8 cellular contexts compared by ENCODE assay signal in genomic region chr16:11386791-11387546, GRCh38. TPM values are rescaled to one million over a fixed set of nuclear protein-coding genes. Genes with fewer than 3 reads are reported as not detected.
DNase-seq lines count a peak whose midpoint lies in the region; ATAC-seq and TF ChIP-seq lines count a peak whose summit lies in the region.
"Had no signal": no experiment of that assay in that cellular context is flagged by ENCODE, and none has a peak within 500 bp of the region (broad histone marks: within the 10 kb centered on the region; RNA-seq: fewer than 3 reads in every experiment).

No MANE protein-coding gene starts in this region.

- WGBS in smooth muscle cell (ENCODE audit: low lambda C conversion rate): 44% methylated on average over 22 of the region's 22 CpGs

- no peaks in the 10 kb centered on the region for H3F3A ChIP-seq in smooth muscle cell (ENCODE audit: low read depth)

- no peaks in the 10 kb centered on the region for H4K20me1 ChIP-seq in smooth muscle cell (ENCODE audit: low read depth)

- no peak overlapping the region for H3K4me2 ChIP-seq in smooth muscle cell

- H3K4me1 ChIP-seq in SJCRH30: no peaks in the 10 kb centered on the region
- H3K4me1 ChIP-seq in cardiac muscle cell (ENCODE audit: low read depth): no peaks in the 10 kb centered on the region
- H3K4me1 ChIP-seq in smooth muscle cell (ENCODE audit: low read depth): peaks cover 3% of the 10 kb centered on the region

- no peak for ATAC-seq in HG03342 (IDR thresholded peaks at IDR 0.05; ENCODE audit: unreplicated experiment)

- H3K9me3 ChIP-seq in SJCRH30 (replicated peaks): no peaks in the 10 kb centered on the region
- H3K9me3 ChIP-seq in cardiac muscle cell (ENCODE audit: low read depth): no peaks in the 10 kb centered on the region
- no peaks in the 10 kb centered on the region for H3K9me3 ChIP-seq in smooth muscle cell (replicated peaks; ENCODE audit: low read depth)

- no peak overlapping the region for H3K9ac ChIP-seq in smooth muscle cell (ENCODE audit: low read depth)

- TF ChIP-seq CTCF in GM13976 (IDR thresholded peaks at IDR 0.05; ENCODE audit: borderline replicate concordance, control extremely low read depth, extremely low read depth, insufficient read depth, missing control alignments): peak; percentile 24
- peak; percentile 78 for TF ChIP-seq CTCF in cardiac muscle cell (IDR thresholded peaks at IDR 0.05; ENCODE audit: low read depth, low read length)
- TF ChIP-seq CTCF in smooth muscle cell (IDR thresholded peaks at IDR 0.05; ENCODE audit: borderline replicate concordance, insufficient read depth, poor library complexity, severe bottlenecking): peak; percentile 52

- in situ Hi-C loops in GM13976 (cut with MboI; ENCODE audit: low sequenced_read_pairs, unreplicated experiment): no loop called here

- H3K27ac ChIP-seq in SJCRH30: no peak overlapping the region
- no peak overlapping the region for H3K27ac ChIP-seq in cardiac muscle cell
- H3K27ac ChIP-seq in smooth muscle cell (ENCODE audit: low read depth): no peak overlapping the region
- H3K27ac ChIP-seq: skin epidermis had no signal

- H3K79me2 ChIP-seq in smooth muscle cell (ENCODE audit: low read depth): no peaks in the 10 kb centered on the region

- H3K36me3 ChIP-seq in SJCRH30: no peaks in the 10 kb centered on the region
- H3K36me3 ChIP-seq in cardiac muscle cell: no peaks in the 10 kb centered on the region
- no peaks in the 10 kb centered on the region for H3K36me3 ChIP-seq in smooth muscle cell (ENCODE audit: low read depth)

- H2AFZ ChIP-seq in smooth muscle cell (ENCODE audit: low read depth): no peak overlapping the region

- peak; percentile 60 for DNase-seq in GM13976 (ENCODE audit: low spot score)
- peak; percentile 43 to 47 for DNase-seq in SJCRH30
- peak; percentile 58 to 69 for DNase-seq in cardiac muscle cell (ENCODE audit: low read depth in 1 of 2, low spot score in 1 of 2)
- peak; percentile 16 for DNase-seq in smooth muscle cell (lab: John Stamatoyannopoulos, UW; ENCODE audit: unreplicated experiment)
- DNase-seq in activated naive CD4-positive, alpha-beta T cell (lab: John Stamatoyannopoulos, UW): no peak
- no peak for DNase-seq in NCI-H345 (lab: John Stamatoyannopoulos, UW)

- H3K27me3 ChIP-seq in SJCRH30: no peaks in the 10 kb centered on the region; the same call in 1 of the 2 replicates
- H3K27me3 ChIP-seq in cardiac muscle cell: no peaks in the 10 kb centered on the region
- no peaks in the 10 kb centered on the region for H3K27me3 ChIP-seq in smooth muscle cell (ENCODE audit: low read depth)

- H3K4me3 ChIP-seq in SJCRH30: no peak overlapping the region
- no peak overlapping the region for H3K4me3 ChIP-seq in cardiac muscle cell
- H3K4me3 ChIP-seq in smooth muscle cell: no peak overlapping the region
- H3K4me3 ChIP-seq: skin epidermis had no signal

RNA-seq across cellular contexts. Expression of gene RMI2, which starts 41.7 kb away (rescaled TPM):
- total RNA-seq in SJCRH30 (2014; rRNA removed; shearing (Covaris generic)): 28.2 and 33.0 TPM in 2 replicates
- total RNA-seq in cardiac muscle cell: 15.7 and 21.0 TPM in 2 replicates
- polyA plus RNA-seq in cardiac muscle cell: 39.8 and 45.3 TPM in 2 replicates
- total RNA-seq in smooth muscle cell: 6.1 and 9.7 TPM in 2 replicates
- 9.8 and 11.3 TPM in 2 replicates for polyA plus RNA-seq in smooth muscle cell

Comparison
In these comparisons a context has a peak if more than half of its experiments do, and no peak if none do; other contexts are left out.
1. DNase-seq: peak in GM13976 (single experiment), SJCRH30 (2 of 2), cardiac muscle cell (2 of 2) and smooth muscle cell (single experiment); none in activated naive CD4-positive, alpha-beta T cell (0 of 4) and NCI-H345 (single experiment).
2. CTCF ChIP-seq: peak in every context shown above with its lines; median percentile 78 in cardiac muscle cell; 52 in smooth muscle cell; 24 in GM13976.